ENCODE assay signal across 11 cellular contexts in genomic region chr9:136655244-136656225, GRCh38. TPM values are rescaled to one million over a fixed set of nuclear protein-coding genes. Genes with fewer than 3 reads are reported as not detected.
DNase-seq lines count a peak whose midpoint lies in the region; ATAC-seq and TF ChIP-seq lines count a peak whose summit lies in the region.
"Had no signal": no experiment of that assay in that cellular context is flagged by ENCODE, and none has a peak within 500 bp of the region (broad histone marks: within the 10 kb centered on the region; RNA-seq: fewer than 3 reads in every experiment).

No MANE protein-coding gene starts in this region.

- no peaks in the 10 kb centered on the region for H3K9me3 ChIP-seq in BE2C
- H3K9me3 ChIP-seq in effector memory CD4-positive, alpha-beta T cell (ENCODE audit: control insufficient read depth, low read length): no peaks in the 10 kb centered on the region
- H3K9me3 ChIP-seq: SJSA1 had no signal

- peaks cover 5% of the 10 kb centered on the region for H3K4me1 Mint-ChIP-seq in nephron
- peaks cover 8% of the 10 kb centered on the region for H3K4me1 Mint-ChIP-seq in activated CD4-positive, alpha-beta memory T cell treated with anti-CD3 and anti-CD28 coated beads for 36 hours (ENCODE audit: low read depth)

- intact Hi-C loops in activated CD4-positive, alpha-beta memory T cell treated with anti-CD3 and anti-CD28 coated beads for 36 hours (cut with micrococcal nuclease): no loop called here

- DNase-seq in BE2C: peak; percentile 9
- DNase-seq in OCI-M1 (lab: John Stamatoyannopoulos, UW): peak; percentile 21
- no peak for DNase-seq in effector memory CD4-positive, alpha-beta T cell
- no peak for DNase-seq in activated T-cell treated with anti-CD3 and anti-CD28 coated beads, Interleukin-2, amount 50 U/mL, for 1 hour
- no peak for DNase-seq in activated CD4-positive, alpha-beta memory T cell treated with anti-CD3 and anti-CD28 coated beads for 36 hours
- DNase-seq: NCI-H2081 treated with DMSO at 0.1 percent for 48 hours; stimulated activated CD4-positive, alpha-beta T cell treated with anti-CD3 and anti-CD28 coated beads, Interleukin-4, amount 100 ng/mL, for 4 hours had no signal

- no peaks in the 10 kb centered on the region for H3K36me3 ChIP-seq in BE2C
- H3K36me3 ChIP-seq in effector memory CD4-positive, alpha-beta T cell (ENCODE audit: control insufficient read depth, insufficient read depth, low read length): no peaks in the 10 kb centered on the region
- H3K36me3 ChIP-seq: SJSA1 had no signal

- no peak overlapping the region for H3K27ac ChIP-seq in effector memory CD4-positive, alpha-beta T cell (ENCODE audit: insufficient read depth, low read length, poor library complexity, severe bottlenecking)
- H3K27ac ChIP-seq: SJSA1 had no signal

- no peaks in the 10 kb centered on the region for H3K27me3 ChIP-seq in BE2C
- H3K27me3 ChIP-seq in effector memory CD4-positive, alpha-beta T cell (replicated peaks; ENCODE audit: control insufficient read depth, insufficient read depth, low read length, poor library complexity, severe bottlenecking): peaks cover 44% of the 10 kb centered on the region

- CTCF ChIA-PET in activated CD4-positive, alpha-beta memory T cell treated with anti-CD3 and anti-CD28 coated beads for 36 hours (lab: Charles Lee): interaction anchor here (1.7 kb wide), 1 partner anchor 16 kb away, joined by 7 read pairs; no protein-coding TSS in a partner anchor

- H3K4me3 ChIP-seq in BE2C (ENCODE audit: low read depth, low read length): no peak overlapping the region
- H3K4me3 ChIP-seq in effector memory CD4-positive, alpha-beta T cell (ENCODE audit: insufficient read depth, low read depth, low read length, poor library complexity, severe bottlenecking): no peak overlapping the region
- H3K4me3 ChIP-seq: SJSA1 had no signal

- no peak overlapping the region for H3K4me3 Mint-ChIP-seq in nephron
- H3K4me3 Mint-ChIP-seq in activated CD4-positive, alpha-beta memory T cell treated with anti-CD3 and anti-CD28 coated beads for 36 hours: no peak overlapping the region

- H3K4me1 ChIP-seq in BE2C: peaks cover 7% of the 10 kb centered on the region
- H3K4me1 ChIP-seq in effector memory CD4-positive, alpha-beta T cell (ENCODE audit: control insufficient read depth, insufficient read depth, low read length, poor library complexity, severe bottlenecking): peaks cover 14% of the 10 kb centered on the region
- H3K4me1 ChIP-seq: SJSA1 had no signal

- H3K36me3 Mint-ChIP-seq in nephron (ENCODE audit: low read depth): no peaks in the 10 kb centered on the region
- H3K36me3 Mint-ChIP-seq in activated CD4-positive, alpha-beta memory T cell treated with anti-CD3 and anti-CD28 coated beads for 36 hours: no peaks in the 10 kb centered on the region

- TF ChIP-seq CTCF in BE2C (IDR thresholded peaks at IDR 0.05; ENCODE audit: low read depth, low read length): no peak
- no peak for TF ChIP-seq CTCF in nephron (IDR thresholded peaks at IDR 0.05; ENCODE audit: unreplicated experiment in 3 of 3)

- POLR2A ChIA-PET in activated CD4-positive, alpha-beta memory T cell treated with anti-CD3 and anti-CD28 coated beads for 36 hours (lab: Charles Lee): no interaction called here

- peaks cover 5% of the 10 kb centered on the region for H3K27me3 Mint-ChIP-seq in nephron (ENCODE audit: low read depth)
- peaks cover 37% of the 10 kb centered on the region for H3K27me3 Mint-ChIP-seq in activated CD4-positive, alpha-beta memory T cell treated with anti-CD3 and anti-CD28 coated beads for 36 hours

- no peaks in the 10 kb centered on the region for H3K9me3 Mint-ChIP-seq in nephron
- no peaks in the 10 kb centered on the region for H3K9me3 Mint-ChIP-seq in activated CD4-positive, alpha-beta memory T cell treated with anti-CD3 and anti-CD28 coated beads for 36 hours

- H3K27ac Mint-ChIP-seq in nephron: peak overlapping the region; percentile 55 to 82 (median 76)
- no peak overlapping the region for H3K27ac Mint-ChIP-seq in activated CD4-positive, alpha-beta memory T cell treated with anti-CD3 and anti-CD28 coated beads for 36 hours

- ATAC-seq in esophagus mucosa (peak; percentile 21), HG03039 (IDR thresholded peaks at IDR 0.05; ENCODE audit: unreplicated experiment) (no peak)

RNA-seq across cellular contexts. Expression of gene EGFL7, which starts 7.2 kb away (rescaled TPM):
- 154 TPM for polyA plus RNA-seq in BE2C (2012; ENCODE audit: insufficient read depth, insufficient read length, low read depth)
- total RNA-seq in esophagus mucosa: 13.0 TPM
- total RNA-seq in activated CD4-positive, alpha-beta memory T cell treated with anti-CD3 and anti-CD28 coated beads for 36 hours: under 1 TPM; 0.90 to 0.93 TPM

RNA-seq across cellular contexts. Expression of gene AGPAT2, which starts 31.7 kb away (rescaled TPM):
- 82.5 TPM for polyA plus RNA-seq in BE2C (2012; ENCODE audit: insufficient read depth, insufficient read length, low read depth)
- total RNA-seq in esophagus mucosa: 91.7 TPM
- 10 to 100 TPM; 16.3 to 16.8 TPM for total RNA-seq in activated CD4-positive, alpha-beta memory T cell treated with anti-CD3 and anti-CD28 coated beads for 36 hours

RNA-seq across cellular contexts. Expression of gene DIPK1B, which starts 56.8 kb away (rescaled TPM):
- 119 TPM for polyA plus RNA-seq in BE2C (2012; ENCODE audit: insufficient read depth, insufficient read length, low read depth)
- total RNA-seq in esophagus mucosa: 0.76 TPM
- not detected for total RNA-seq in activated CD4-positive, alpha-beta memory T cell treated with anti-CD3 and anti-CD28 coated beads for 36 hours
- total RNA-seq: SJSA1 had no signal

Comparison
In these comparisons a context has a peak if more than half of its experiments do, and no peak if none do; other contexts are left out.
1. DNase-seq: peak in BE2C (single experiment) and OCI-M1 (single experiment); none in effector memory CD4-positive, alpha-beta T cell (0 of 3), activated T-cell treated with anti-CD3 and anti-CD28 coated beads, Interleukin-2, amount 50 U/mL, for 1 hour (single experiment) and activated CD4-positive, alpha-beta memory T cell treated with anti-CD3 and anti-CD28 coated beads for 36 hours (single experiment).